ENCODE assay signal across 1 cellular context in the genomic region with DNA sequence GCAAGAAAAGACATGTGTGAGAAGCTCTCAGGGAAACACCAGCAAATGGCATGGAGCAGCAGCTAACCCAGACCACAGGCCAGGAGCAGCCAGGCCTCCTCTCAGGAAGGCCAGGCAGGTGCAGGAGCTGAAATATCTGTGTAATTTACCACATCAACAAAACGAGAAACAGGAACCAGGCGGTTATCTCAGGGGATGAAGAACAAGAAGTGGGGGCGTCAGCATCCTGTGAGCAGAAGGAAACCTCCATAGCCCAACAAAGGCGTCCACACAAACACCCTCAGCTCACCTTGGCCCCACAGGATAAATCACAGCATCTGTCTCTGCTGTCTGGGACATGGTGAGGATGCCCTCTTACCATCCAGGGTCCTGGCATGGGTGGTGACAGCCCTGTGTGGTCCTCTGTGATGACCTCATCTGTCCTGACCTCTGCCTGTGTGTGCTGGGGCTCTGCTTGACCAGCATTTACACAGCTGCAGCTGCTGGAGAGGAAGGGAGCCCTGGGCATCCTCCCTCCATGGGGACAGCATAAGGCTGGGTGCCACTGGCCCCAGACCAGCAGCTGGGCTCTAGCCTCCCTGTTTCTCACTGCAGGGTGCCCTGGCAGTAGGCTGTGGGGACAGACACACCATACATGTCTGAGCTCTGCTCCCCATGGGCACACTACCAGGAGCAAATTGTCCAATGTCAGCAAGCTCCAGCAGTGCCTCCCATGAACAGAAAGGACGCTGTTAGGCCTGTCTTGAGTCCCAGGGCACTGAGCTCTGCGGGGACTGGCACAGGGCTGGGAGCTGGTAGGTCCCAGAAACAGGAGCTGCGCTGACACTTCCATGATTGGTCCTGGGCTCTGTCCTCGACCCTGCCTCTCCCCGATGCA.
TF ChIP-seq lines count a peak whose summit lies in the region.

No MANE protein-coding gene starts in this region.

TF ChIP-seq in SK-N-SH, 30 proteins besides CTCF, POLR2A, EP300 and RAD21:
- TF ChIP-seq SMC3 (IDR thresholded peaks at IDR 0.05; ENCODE audit: low read depth, low read length) (no peak), FOXM1 (IDR thresholded peaks at IDR 0.05; ENCODE audit: low read depth) (no peak), CHD2 (IDR thresholded peaks at IDR 0.05; ENCODE audit: low read length, partially characterized antibody) (no peak), JUND (IDR thresholded peaks at IDR 0.05) (no peak), YY1 (IDR thresholded peaks at IDR 0.05; ENCODE audit: low read depth) (no peak), RFX5 (IDR thresholded peaks at IDR 0.05; ENCODE audit: low read length) (no peak), RCOR1 (IDR thresholded peaks at IDR 0.05; ENCODE audit: low read length) (no peak), TCF12 (IDR thresholded peaks at IDR 0.05) (no peak), EZH2phosphoT487 (IDR thresholded peaks at IDR 0.05; ENCODE audit: borderline replicate concordance, low read depth) (no peak)
